Comparison of ENCODE assay signal across 1 cellular context in the genomic region with DNA sequence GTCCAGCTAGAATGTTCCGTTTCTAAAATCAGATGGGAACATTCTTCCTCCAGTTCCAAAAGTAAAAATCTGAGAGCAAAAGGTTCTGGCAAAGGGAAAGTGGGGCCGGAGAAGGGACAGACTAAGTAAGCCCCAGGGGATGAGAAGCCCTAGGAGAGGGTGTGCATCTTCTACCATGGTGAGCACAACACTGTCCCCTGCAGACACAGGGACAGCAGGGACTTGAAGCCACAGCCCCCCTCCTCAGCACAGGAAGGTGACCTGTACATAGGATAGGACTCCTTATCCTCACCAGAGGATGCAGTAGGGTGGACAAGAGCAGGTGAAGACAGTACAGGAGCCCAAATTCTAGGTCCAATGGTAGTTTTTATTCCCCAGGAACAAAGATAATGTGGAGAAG.
TF ChIP-seq lines count a peak whose summit lies in the region.

No MANE protein-coding gene starts in this region.

TF ChIP-seq in HEK293, 187 proteins besides CTCF, POLR2A, EP300 and RAD21 (continued from another document):
- TF ChIP-seq ZNF610 (tag by site-specific recombination; IDR thresholded peaks at IDR 0.05; ENCODE audit: borderline replicate concordance) (no peak), ZNF174 (tag by site-specific recombination; IDR thresholded peaks at IDR 0.05) (no peak), HOXC10 (CRISPR knock-in tag; IDR thresholded peaks at IDR 0.05) (no peak), ZNF423 (tag by site-specific recombination; IDR thresholded peaks at IDR 0.05) (no peak), ZNF777 (tag by site-specific recombination; IDR thresholded peaks at IDR 0.05; ENCODE audit: borderline replicate concordance) (no peak), SALL2 (tag by site-specific recombination; IDR thresholded peaks at IDR 0.05; ENCODE audit: borderline replicate concordance) (no peak), ZXDB (tag by site-specific recombination; IDR thresholded peaks at IDR 0.05) (no peak), ZNF521 (tag by site-specific recombination; IDR thresholded peaks at IDR 0.05) (no peak), ZNF830 (tag by site-specific recombination; IDR thresholded peaks at IDR 0.05; ENCODE audit: low read depth) (no peak), ZEB2 (tag by site-specific recombination; IDR thresholded peaks at IDR 0.05) (no peak), ZNF624 (tag by site-specific recombination; IDR thresholded peaks at IDR 0.05) (no peak), REPIN1 (tag by site-specific recombination; IDR thresholded peaks at IDR 0.05; ENCODE audit: low read depth) (no peak), ZNF175 (tag by site-specific recombination; IDR thresholded peaks at IDR 0.05) (no peak)
- TF ChIP-seq, protein P1, sequence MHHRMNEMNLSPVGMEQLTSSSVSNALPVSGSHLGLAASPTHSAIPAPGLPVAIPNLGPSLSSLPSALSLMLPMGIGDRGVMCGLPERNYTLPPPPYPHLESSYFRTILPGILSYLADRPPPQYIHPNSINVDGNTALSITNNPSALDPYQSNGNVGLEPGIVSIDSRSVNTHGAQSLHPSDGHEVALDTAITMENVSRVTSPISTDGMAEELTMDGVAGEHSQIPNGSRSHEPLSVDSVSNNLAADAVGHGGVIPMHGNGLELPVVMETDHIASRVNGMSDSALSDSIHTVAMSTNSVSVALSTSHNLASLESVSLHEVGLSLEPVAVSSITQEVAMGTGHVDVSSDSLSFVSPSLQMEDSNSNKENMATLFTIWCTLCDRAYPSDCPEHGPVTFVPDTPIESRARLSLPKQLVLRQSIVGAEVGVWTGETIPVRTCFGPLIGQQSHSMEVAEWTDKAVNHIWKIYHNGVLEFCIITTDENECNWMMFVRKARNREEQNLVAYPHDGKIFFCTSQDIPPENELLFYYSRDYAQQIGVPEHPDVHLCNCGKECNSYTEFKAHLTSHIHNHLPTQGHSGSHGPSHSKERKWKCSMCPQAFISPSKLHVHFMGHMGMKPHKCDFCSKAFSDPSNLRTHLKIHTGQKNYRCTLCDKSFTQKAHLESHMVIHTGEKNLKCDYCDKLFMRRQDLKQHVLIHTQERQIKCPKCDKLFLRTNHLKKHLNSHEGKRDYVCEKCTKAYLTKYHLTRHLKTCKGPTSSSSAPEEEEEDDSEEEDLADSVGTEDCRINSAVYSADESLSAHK (tag by site-specific recombination; IDR thresholded peaks at IDR 0.05) = no peak
- TF ChIP-seq, protein P2, sequence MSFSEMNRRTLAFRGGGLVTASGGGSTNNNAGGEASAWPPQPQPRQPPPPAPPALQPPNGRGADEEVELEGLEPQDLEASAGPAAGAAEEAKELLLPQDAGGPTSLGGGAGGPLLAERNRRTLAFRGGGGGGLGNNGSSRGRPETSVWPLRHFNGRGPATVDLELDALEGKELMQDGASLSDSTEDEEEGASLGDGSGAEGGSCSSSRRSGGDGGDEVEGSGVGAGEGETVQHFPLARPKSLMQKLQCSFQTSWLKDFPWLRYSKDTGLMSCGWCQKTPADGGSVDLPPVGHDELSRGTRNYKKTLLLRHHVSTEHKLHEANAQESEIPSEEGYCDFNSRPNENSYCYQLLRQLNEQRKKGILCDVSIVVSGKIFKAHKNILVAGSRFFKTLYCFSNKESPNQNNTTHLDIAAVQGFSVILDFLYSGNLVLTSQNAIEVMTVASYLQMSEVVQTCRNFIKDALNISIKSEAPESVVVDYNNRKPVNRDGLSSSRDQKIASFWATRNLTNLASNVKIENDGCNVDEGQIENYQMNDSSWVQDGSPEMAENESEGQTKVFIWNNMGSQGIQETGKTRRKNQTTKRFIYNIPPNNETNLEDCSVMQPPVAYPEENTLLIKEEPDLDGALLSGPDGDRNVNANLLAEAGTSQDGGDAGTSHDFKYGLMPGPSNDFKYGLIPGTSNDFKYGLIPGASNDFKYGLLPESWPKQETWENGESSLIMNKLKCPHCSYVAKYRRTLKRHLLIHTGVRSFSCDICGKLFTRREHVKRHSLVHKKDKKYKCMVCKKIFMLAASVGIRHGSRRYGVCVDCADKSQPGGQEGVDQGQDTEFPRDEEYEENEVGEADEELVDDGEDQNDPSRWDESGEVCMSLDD (tag by site-specific recombination; IDR thresholded peaks at IDR 0.05) = no peak
- TF ChIP-seq, protein P3, sequence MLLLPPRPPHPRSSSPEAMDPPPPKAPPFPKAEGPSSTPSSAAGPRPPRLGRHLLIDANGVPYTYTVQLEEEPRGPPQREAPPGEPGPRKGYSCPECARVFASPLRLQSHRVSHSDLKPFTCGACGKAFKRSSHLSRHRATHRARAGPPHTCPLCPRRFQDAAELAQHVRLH (tag by site-specific recombination; IDR thresholded peaks at IDR 0.05) = no peak
- TF ChIP-seq, protein P4, sequence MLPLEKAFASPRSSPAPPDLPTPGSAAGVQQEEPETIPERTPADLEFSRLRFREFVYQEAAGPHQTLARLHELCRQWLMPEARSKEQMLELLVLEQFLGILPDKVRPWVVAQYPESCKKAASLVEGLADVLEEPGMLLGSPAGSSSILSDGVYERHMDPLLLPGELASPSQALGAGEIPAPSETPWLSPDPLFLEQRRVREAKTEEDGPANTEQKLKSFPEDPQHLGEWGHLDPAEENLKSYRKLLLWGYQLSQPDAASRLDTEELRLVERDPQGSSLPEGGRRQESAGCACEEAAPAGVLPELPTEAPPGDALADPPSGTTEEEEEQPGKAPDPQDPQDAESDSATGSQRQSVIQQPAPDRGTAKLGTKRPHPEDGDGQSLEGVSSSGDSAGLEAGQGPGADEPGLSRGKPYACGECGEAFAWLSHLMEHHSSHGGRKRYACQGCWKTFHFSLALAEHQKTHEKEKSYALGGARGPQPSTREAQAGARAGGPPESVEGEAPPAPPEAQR (tag by site-specific recombination; IDR thresholded peaks at IDR 0.05) = no peak
- TF ChIP-seq, protein P5, sequence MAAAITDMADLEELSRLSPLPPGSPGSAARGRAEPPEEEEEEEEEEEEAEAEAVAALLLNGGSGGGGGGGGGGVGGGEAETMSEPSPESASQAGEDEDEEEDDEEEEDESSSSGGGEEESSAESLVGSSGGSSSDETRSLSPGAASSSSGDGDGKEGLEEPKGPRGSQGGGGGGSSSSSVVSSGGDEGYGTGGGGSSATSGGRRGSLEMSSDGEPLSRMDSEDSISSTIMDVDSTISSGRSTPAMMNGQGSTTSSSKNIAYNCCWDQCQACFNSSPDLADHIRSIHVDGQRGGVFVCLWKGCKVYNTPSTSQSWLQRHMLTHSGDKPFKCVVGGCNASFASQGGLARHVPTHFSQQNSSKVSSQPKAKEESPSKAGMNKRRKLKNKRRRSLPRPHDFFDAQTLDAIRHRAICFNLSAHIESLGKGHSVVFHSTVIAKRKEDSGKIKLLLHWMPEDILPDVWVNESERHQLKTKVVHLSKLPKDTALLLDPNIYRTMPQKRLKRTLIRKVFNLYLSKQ (tag by site-specific recombination; IDR thresholded peaks at IDR 0.05; ENCODE audit: borderline replicate concordance) = no peak
